In genomic region chr19:4352701-4353121, GRCh38 we compare ENCODE assay signal across 9 cellular contexts. TPM values are rescaled to one million over a fixed set of nuclear protein-coding genes. Genes with fewer than 3 reads are reported as not detected.
A peak's percentile ranks its signal among the peaks of the same experiment; 100 is the strongest.
DNase-seq lines count a peak whose midpoint lies in the region; ATAC-seq and FAIRE-seq lines count a peak whose summit lies in the region.
"Had no signal": no experiment of that assay in that cellular context is flagged by ENCODE, and none has a peak within 500 bp of the region (broad histone marks: within the 10 kb centered on the region; RNA-seq: fewer than 3 reads in every experiment).

No MANE protein-coding gene starts in this region.

- peaks cover 13 to 26% of the 10 kb centered on the region in 2 donors for H3K4me1 Mint-ChIP-seq in natural killer cell treated with Interleukin-12 subunit alpha and Interleukin-12 subunit beta and Interleukin-15 and Interleukin-18, amount 100 ng/mL, for 72 hours (ENCODE audit: low read depth in 2 of 2)

- peak; percentile 62 for DNase-seq in DMS53 (lab: John Stamatoyannopoulos, UW)
- DNase-seq in DMS53 treated with DMSO at 0.1 percent for 48 hours (lab: John Stamatoyannopoulos, UW; ENCODE audit: unreplicated experiment), result no peak
- DNase-seq in NCI-H2196 treated with DMSO at 0.1 percent for 48 hours (lab: John Stamatoyannopoulos, UW; ENCODE audit: unreplicated experiment), result peak; percentile 19
- peak; percentile 61 for DNase-seq in activated CD4-positive, alpha-beta T cell treated with anti-CD3 and anti-CD28 coated beads, Interleukin-2, amount 50 U/mL, for 1 hour
- peak; percentile 78 for DNase-seq in epidermal melanocyte (ENCODE audit: insufficient read length, low spot score)
- DNase-seq in natural killer cell treated with Interleukin-12 subunit alpha and Interleukin-12 subunit beta and Interleukin-15 and Interleukin-18, amount 100 ng/mL, for 72 hours (ENCODE audit: low spot score), result peak; percentile 78
- peak; percentile 44 for DNase-seq in urothelium cell line (ENCODE audit: low spot score)
- no peak for DNase-seq in NCI-H187 (lab: John Stamatoyannopoulos, UW)

- H3K27ac Mint-ChIP-seq in natural killer cell treated with Interleukin-12 subunit alpha and Interleukin-12 subunit beta and Interleukin-15 and Interleukin-18, amount 100 ng/mL, for 72 hours, result no peak overlapping the region

- ATAC-seq in natural killer cell treated with Interleukin-12 subunit alpha and Interleukin-12 subunit beta and Interleukin-15 and Interleukin-18, amount 100 ng/mL, for 72 hours, result peak; percentile 56 to 67

- H3K36me3 Mint-ChIP-seq in natural killer cell treated with Interleukin-12 subunit alpha and Interleukin-12 subunit beta and Interleukin-15 and Interleukin-18, amount 100 ng/mL, for 72 hours, result no peaks in the 10 kb centered on the region

- H3K9me3 Mint-ChIP-seq in natural killer cell treated with Interleukin-12 subunit alpha and Interleukin-12 subunit beta and Interleukin-15 and Interleukin-18, amount 100 ng/mL, for 72 hours, result no peaks in the 10 kb centered on the region

- H3K4me3 Mint-ChIP-seq in natural killer cell treated with Interleukin-12 subunit alpha and Interleukin-12 subunit beta and Interleukin-15 and Interleukin-18, amount 100 ng/mL, for 72 hours, result no peak overlapping the region

- no peaks in the 10 kb centered on the region for H3K27me3 Mint-ChIP-seq in natural killer cell treated with Interleukin-12 subunit alpha and Interleukin-12 subunit beta and Interleukin-15 and Interleukin-18, amount 100 ng/mL, for 72 hours

- FAIRE-seq in urothelium cell line (lab: Jason Lieb, UNC), result no peak
- FAIRE-seq: A204.1 had no signal

RNA-seq across cellular contexts. Expression of gene MPND, which starts 9.3 kb away (rescaled TPM):
- total RNA-seq in natural killer cell treated with Interleukin-12 subunit alpha and Interleukin-12 subunit beta and Interleukin-15 and Interleukin-18, amount 100 ng/mL, for 72 hours, result 10 to 100 TPM; 28.3 to 73.5 TPM

RNA-seq across cellular contexts. Expression of gene STAP2, which starts 14.1 kb away (rescaled TPM):
- total RNA-seq in natural killer cell treated with Interleukin-12 subunit alpha and Interleukin-12 subunit beta and Interleukin-15 and Interleukin-18, amount 100 ng/mL, for 72 hours, result 10 to 100 TPM in 1 of 2 donors, 1 to 10 TPM in 1; 7.3 to 12.8 TPM

RNA-seq across cellular contexts. Expression of gene SH3GL1, which starts 47.6 kb away (rescaled TPM):
- total RNA-seq in natural killer cell treated with Interleukin-12 subunit alpha and Interleukin-12 subunit beta and Interleukin-15 and Interleukin-18, amount 100 ng/mL, for 72 hours, result 10 to 100 TPM; 47.0 to 50.8 TPM

RNA-seq across cellular contexts. Expression of gene FSD1, which starts 48.3 kb away (rescaled TPM):
- total RNA-seq in natural killer cell treated with Interleukin-12 subunit alpha and Interleukin-12 subunit beta and Interleukin-15 and Interleukin-18, amount 100 ng/mL, for 72 hours, result 10 to 100 TPM; 16.0 to 24.7 TPM

RNA-seq across cellular contexts. Expression of gene CHAF1A, which starts 49.7 kb away (rescaled TPM):
- total RNA-seq in natural killer cell treated with Interleukin-12 subunit alpha and Interleukin-12 subunit beta and Interleukin-15 and Interleukin-18, amount 100 ng/mL, for 72 hours, result 100 to 1,000 TPM in 1 of 2 donors, 10 to 100 TPM in 1; 54.6 to 125 TPM

Comparison
In these comparisons a context has a peak if more than half of its experiments do, and no peak if none do; other contexts are left out.
1. DNase-seq: peak in DMS53 (single experiment), NCI-H2196 treated with DMSO at 0.1 percent for 48 hours (single experiment), activated CD4-positive, alpha-beta T cell treated with anti-CD3 and anti-CD28 coated beads, Interleukin-2, amount 50 U/mL, for 1 hour (single experiment), epidermal melanocyte (single experiment), natural killer cell treated with Interleukin-12 subunit alpha and Interleukin-12 subunit beta and Interleukin-15 and Interleukin-18, amount 100 ng/mL, for 72 hours (single experiment) and urothelium cell line (single experiment); none in DMS53 treated with DMSO at 0.1 percent for 48 hours (single experiment) and NCI-H187 (0 of 2).